In genomic region chr17:83161298-83162034, GRCh38 we compare ENCODE assay signal across 1 cellular context.
TF ChIP-seq lines count a peak whose summit lies in the region.

No MANE protein-coding gene starts in this region.

TF ChIP-seq in HepG2, 621 proteins besides CTCF, POLR2A, EP300 and RAD21 (continued from another document and continues in another):
- TF ChIP-seq, protein P1, sequence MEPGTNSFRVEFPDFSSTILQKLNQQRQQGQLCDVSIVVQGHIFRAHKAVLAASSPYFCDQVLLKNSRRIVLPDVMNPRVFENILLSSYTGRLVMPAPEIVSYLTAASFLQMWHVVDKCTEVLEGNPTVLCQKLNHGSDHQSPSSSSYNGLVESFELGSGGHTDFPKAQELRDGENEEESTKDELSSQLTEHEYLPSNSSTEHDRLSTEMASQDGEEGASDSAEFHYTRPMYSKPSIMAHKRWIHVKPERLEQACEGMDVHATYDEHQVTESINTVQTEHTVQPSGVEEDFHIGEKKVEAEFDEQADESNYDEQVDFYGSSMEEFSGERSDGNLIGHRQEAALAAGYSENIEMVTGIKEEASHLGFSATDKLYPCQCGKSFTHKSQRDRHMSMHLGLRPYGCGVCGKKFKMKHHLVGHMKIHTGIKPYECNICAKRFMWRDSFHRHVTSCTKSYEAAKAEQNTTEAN (CRISPR knock-in tag; conservative IDR thresholded peaks at IDR 0.05) = no peak
- TF ChIP-seq ZNF430 (CRISPR knock-in tag; IDR thresholded peaks at IDR 0.05) = no peak
- TF ChIP-seq CHCHD3 (CRISPR knock-in tag; IDR thresholded peaks at IDR 0.05) = no peak
- TF ChIP-seq ZNF350 (CRISPR knock-in tag; IDR thresholded peaks at IDR 0.05; ENCODE audit: borderline replicate concordance, low read depth) = 0 out of 2 replicates have a peak, but pooled peaks have one; percentile 23
- peak; percentile 65 for TF ChIP-seq BCL6 (CRISPR knock-in tag; IDR thresholded peaks at IDR 0.05)
- peak; percentile 14 for TF ChIP-seq ASH2L (IDR thresholded peaks at IDR 0.05; ENCODE audit: insufficient read length, low read depth, low read length)
- TF ChIP-seq ZFP90 (CRISPR knock-in tag; IDR thresholded peaks at IDR 0.05; ENCODE audit: borderline replicate concordance) = no peak
- TF ChIP-seq ZNF253 (CRISPR knock-in tag; IDR thresholded peaks at IDR 0.05; ENCODE audit: borderline replicate concordance) = no peak
- TF ChIP-seq ZBTB14 (CRISPR knock-in tag; IDR thresholded peaks at IDR 0.05) = no peak
- TF ChIP-seq ZNF501 (CRISPR knock-in tag; IDR thresholded peaks at IDR 0.05) = peak; percentile 20; the same call in 1 of the 2 replicates
- TF ChIP-seq, protein P2, sequence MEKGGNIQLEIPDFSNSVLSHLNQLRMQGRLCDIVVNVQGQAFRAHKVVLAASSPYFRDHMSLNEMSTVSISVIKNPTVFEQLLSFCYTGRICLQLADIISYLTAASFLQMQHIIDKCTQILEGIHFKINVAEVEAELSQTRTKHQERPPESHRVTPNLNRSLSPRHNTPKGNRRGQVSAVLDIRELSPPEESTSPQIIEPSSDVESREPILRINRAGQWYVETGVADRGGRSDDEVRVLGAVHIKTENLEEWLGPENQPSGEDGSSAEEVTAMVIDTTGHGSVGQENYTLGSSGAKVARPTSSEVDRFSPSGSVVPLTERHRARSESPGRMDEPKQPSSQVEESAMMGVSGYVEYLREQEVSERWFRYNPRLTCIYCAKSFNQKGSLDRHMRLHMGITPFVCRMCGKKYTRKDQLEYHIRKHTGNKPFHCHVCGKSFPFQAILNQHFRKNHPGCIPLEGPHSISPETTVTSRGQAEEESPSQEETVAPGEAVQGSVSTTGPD (CRISPR knock-in tag; IDR thresholded peaks at IDR 0.05) = no peak
- no peak for TF ChIP-seq ZFP36L1 (CRISPR knock-in tag; IDR thresholded peaks at IDR 0.05)
- TF ChIP-seq ZNF572 (CRISPR knock-in tag; IDR thresholded peaks at IDR 0.05) = no peak
- TF ChIP-seq CREM (IDR thresholded peaks at IDR 0.05) = no peak
- TF ChIP-seq CREM (CRISPR knock-in tag; IDR thresholded peaks at IDR 0.05) = no peak
- TF ChIP-seq ZFX (CRISPR knock-in tag; IDR thresholded peaks at IDR 0.05; ENCODE audit: low read depth) = 0 out of 2 replicates have a peak, but pooled peaks have one; percentile 10
- no peak for TF ChIP-seq ZNF431 (CRISPR knock-in tag; IDR thresholded peaks at IDR 0.05; ENCODE audit: borderline replicate concordance, low read depth)
- TF ChIP-seq, protein P3, sequence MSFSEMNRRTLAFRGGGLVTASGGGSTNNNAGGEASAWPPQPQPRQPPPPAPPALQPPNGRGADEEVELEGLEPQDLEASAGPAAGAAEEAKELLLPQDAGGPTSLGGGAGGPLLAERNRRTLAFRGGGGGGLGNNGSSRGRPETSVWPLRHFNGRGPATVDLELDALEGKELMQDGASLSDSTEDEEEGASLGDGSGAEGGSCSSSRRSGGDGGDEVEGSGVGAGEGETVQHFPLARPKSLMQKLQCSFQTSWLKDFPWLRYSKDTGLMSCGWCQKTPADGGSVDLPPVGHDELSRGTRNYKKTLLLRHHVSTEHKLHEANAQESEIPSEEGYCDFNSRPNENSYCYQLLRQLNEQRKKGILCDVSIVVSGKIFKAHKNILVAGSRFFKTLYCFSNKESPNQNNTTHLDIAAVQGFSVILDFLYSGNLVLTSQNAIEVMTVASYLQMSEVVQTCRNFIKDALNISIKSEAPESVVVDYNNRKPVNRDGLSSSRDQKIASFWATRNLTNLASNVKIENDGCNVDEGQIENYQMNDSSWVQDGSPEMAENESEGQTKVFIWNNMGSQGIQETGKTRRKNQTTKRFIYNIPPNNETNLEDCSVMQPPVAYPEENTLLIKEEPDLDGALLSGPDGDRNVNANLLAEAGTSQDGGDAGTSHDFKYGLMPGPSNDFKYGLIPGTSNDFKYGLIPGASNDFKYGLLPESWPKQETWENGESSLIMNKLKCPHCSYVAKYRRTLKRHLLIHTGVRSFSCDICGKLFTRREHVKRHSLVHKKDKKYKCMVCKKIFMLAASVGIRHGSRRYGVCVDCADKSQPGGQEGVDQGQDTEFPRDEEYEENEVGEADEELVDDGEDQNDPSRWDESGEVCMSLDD (CRISPR knock-in tag; IDR thresholded peaks at IDR 0.05; ENCODE audit: borderline replicate concordance) = no peak
- TF ChIP-seq ZBTB2 (CRISPR knock-in tag; IDR thresholded peaks at IDR 0.05; ENCODE audit: low read depth) = no peak
- TF ChIP-seq KLF12 (CRISPR knock-in tag; IDR thresholded peaks at IDR 0.05; ENCODE audit: borderline replicate concordance) = no peak
- TF ChIP-seq ELF1 (CRISPR knock-in tag; IDR thresholded peaks at IDR 0.05) = no peak; the same call in 1 of the 2 replicates
- TF ChIP-seq, protein P4, sequence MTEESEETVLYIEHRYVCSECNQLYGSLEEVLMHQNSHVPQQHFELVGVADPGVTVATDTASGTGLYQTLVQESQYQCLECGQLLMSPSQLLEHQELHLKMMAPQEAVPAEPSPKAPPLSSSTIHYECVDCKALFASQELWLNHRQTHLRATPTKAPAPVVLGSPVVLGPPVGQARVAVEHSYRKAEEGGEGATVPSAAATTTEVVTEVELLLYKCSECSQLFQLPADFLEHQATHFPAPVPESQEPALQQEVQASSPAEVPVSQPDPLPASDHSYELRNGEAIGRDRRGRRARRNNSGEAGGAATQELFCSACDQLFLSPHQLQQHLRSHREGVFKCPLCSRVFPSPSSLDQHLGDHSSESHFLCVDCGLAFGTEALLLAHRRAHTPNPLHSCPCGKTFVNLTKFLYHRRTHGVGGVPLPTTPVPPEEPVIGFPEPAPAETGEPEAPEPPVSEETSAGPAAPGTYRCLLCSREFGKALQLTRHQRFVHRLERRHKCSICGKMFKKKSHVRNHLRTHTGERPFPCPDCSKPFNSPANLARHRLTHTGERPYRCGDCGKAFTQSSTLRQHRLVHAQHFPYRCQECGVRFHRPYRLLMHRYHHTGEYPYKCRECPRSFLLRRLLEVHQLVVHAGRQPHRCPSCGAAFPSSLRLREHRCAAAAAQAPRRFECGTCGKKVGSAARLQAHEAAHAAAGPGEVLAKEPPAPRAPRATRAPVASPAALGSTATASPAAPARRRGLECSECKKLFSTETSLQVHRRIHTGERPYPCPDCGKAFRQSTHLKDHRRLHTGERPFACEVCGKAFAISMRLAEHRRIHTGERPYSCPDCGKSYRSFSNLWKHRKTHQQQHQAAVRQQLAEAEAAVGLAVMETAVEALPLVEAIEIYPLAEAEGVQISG (CRISPR knock-in tag; IDR thresholded peaks at IDR 0.05) = peak; percentile 15; the same call in 1 of the 2 replicates
- no peak for TF ChIP-seq KLF9 (CRISPR knock-in tag; IDR thresholded peaks at IDR 0.05; ENCODE audit: low read depth)
- no peak for TF ChIP-seq SRSF4 (IDR thresholded peaks at IDR 0.05; ENCODE audit: low read depth, low read length, poor library complexity, severe bottlenecking)
- TF ChIP-seq, protein P5, sequence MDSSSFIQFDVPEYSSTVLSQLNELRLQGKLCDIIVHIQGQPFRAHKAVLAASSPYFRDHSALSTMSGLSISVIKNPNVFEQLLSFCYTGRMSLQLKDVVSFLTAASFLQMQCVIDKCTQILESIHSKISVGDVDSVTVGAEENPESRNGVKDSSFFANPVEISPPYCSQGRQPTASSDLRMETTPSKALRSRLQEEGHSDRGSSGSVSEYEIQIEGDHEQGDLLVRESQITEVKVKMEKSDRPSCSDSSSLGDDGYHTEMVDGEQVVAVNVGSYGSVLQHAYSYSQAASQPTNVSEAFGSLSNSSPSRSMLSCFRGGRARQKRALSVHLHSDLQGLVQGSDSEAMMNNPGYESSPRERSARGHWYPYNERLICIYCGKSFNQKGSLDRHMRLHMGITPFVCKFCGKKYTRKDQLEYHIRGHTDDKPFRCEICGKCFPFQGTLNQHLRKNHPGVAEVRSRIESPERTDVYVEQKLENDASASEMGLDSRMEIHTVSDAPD (CRISPR knock-in tag; IDR thresholded peaks at IDR 0.05) = no peak
- TF ChIP-seq ZNF34 (CRISPR knock-in tag; IDR thresholded peaks at IDR 0.05; ENCODE audit: borderline replicate concordance) = no peak
- peak; percentile 38; the same call in 1 of the 2 replicates for TF ChIP-seq ZNF788 (CRISPR knock-in tag; IDR thresholded peaks at IDR 0.05; ENCODE audit: borderline replicate concordance)
- 0 out of 2 replicates have a peak, but pooled peaks have one; percentile 39 for TF ChIP-seq ZNF605 (CRISPR knock-in tag; IDR thresholded peaks at IDR 0.05)
- TF ChIP-seq RFXANK (CRISPR knock-in tag; IDR thresholded peaks at IDR 0.05) = no peak
- TF ChIP-seq ZNF615 (CRISPR knock-in tag; IDR thresholded peaks at IDR 0.05; ENCODE audit: borderline replicate concordance) = 0 out of 2 replicates have a peak, but pooled peaks have one; percentile 27
- TF ChIP-seq USF2 (IDR thresholded peaks at IDR 0.05; ENCODE audit: low read depth, low read length) = no peak
- peak; percentile 46; the same call in 1 of the 2 replicates for TF ChIP-seq USF2 (CRISPR knock-in tag; IDR thresholded peaks at IDR 0.05; ENCODE audit: borderline replicate concordance)
- TF ChIP-seq EED (CRISPR knock-in tag; IDR thresholded peaks at IDR 0.05) = 0 out of 2 replicates have a peak, but pooled peaks have one; percentile 61
- TF ChIP-seq, protein P6, sequence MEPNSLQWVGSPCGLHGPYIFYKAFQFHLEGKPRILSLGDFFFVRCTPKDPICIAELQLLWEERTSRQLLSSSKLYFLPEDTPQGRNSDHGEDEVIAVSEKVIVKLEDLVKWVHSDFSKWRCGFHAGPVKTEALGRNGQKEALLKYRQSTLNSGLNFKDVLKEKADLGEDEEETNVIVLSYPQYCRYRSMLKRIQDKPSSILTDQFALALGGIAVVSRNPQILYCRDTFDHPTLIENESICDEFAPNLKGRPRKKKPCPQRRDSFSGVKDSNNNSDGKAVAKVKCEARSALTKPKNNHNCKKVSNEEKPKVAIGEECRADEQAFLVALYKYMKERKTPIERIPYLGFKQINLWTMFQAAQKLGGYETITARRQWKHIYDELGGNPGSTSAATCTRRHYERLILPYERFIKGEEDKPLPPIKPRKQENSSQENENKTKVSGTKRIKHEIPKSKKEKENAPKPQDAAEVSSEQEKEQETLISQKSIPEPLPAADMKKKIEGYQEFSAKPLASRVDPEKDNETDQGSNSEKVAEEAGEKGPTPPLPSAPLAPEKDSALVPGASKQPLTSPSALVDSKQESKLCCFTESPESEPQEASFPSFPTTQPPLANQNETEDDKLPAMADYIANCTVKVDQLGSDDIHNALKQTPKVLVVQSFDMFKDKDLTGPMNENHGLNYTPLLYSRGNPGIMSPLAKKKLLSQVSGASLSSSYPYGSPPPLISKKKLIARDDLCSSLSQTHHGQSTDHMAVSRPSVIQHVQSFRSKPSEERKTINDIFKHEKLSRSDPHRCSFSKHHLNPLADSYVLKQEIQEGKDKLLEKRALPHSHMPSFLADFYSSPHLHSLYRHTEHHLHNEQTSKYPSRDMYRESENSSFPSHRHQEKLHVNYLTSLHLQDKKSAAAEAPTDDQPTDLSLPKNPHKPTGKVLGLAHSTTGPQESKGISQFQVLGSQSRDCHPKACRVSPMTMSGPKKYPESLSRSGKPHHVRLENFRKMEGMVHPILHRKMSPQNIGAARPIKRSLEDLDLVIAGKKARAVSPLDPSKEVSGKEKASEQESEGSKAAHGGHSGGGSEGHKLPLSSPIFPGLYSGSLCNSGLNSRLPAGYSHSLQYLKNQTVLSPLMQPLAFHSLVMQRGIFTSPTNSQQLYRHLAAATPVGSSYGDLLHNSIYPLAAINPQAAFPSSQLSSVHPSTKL (CRISPR knock-in tag; IDR thresholded peaks at IDR 0.05) = peak; percentile 26; the same call in 1 of the 2 replicates
- TF ChIP-seq DPF2 (CRISPR knock-in tag; IDR thresholded peaks at IDR 0.05; ENCODE audit: borderline replicate concordance, low read depth) = no peak
- peak; percentile 19; the same call in 1 of the 2 replicates for TF ChIP-seq NCOR1 (IDR thresholded peaks at IDR 0.05; ENCODE audit: borderline replicate concordance, low read length)
- TF ChIP-seq, protein P7, sequence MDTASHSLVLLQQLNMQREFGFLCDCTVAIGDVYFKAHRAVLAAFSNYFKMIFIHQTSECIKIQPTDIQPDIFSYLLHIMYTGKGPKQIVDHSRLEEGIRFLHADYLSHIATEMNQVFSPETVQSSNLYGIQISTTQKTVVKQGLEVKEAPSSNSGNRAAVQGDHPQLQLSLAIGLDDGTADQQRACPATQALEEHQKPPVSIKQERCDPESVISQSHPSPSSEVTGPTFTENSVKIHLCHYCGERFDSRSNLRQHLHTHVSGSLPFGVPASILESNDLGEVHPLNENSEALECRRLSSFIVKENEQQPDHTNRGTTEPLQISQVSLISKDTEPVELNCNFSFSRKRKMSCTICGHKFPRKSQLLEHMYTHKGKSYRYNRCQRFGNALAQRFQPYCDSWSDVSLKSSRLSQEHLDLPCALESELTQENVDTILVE (CRISPR knock-in tag; IDR thresholded peaks at IDR 0.05) = no peak
